ENCODE assay signal across 22 cellular contexts in genomic region chr4:166293551-166293950, GRCh38.
"Had no signal": no experiment of that assay in that cellular context is flagged by ENCODE, and none has a peak within 500 bp of the region (broad histone marks: within the 10 kb centered on the region; RNA-seq: fewer than 3 reads in every experiment).

No MANE protein-coding gene starts in this region.

- H3K36me3 ChIP-seq: breast epithelium, gastrocnemius medialis, left ventricle myocardium inferior, thyroid gland had no signal

- H3K4me1 Mint-ChIP-seq: activated CD4-positive, alpha-beta T cell treated with anti-CD3 and anti-CD28 coated beads, Interleukin-2, amount 10 ng/mL, durations not matched to agents 24 days and 14 days; nephron progenitor cell had no signal

- H3K9me3 ChIP-seq: breast epithelium, gastrocnemius medialis, left ventricle myocardium inferior, thyroid gland had no signal

- H3K4me3 Mint-ChIP-seq: activated CD4-positive, alpha-beta T cell treated with anti-CD3 and anti-CD28 coated beads, Interleukin-2, amount 10 ng/mL, durations not matched to agents 24 days and 14 days; activated CD8-positive, alpha-beta T cell treated with anti-CD3 and anti-CD28 coated beads for 36 hours; activated naive CD4-positive, alpha-beta T cell treated with anti-CD3 and anti-CD28 coated beads for 36 hours; activated T-cell treated with anti-CD3 and anti-CD28 coated beads, Interleukin-2, amount 50 U/mL, for 4 hours; nephron progenitor cell had no signal

- H3K9me3 Mint-ChIP-seq: activated CD4-positive, alpha-beta T cell treated with anti-CD3 and anti-CD28 coated beads, Interleukin-2, amount 10 ng/mL, durations not matched to agents 24 days and 14 days; activated CD8-positive, alpha-beta T cell treated with anti-CD3 and anti-CD28 coated beads for 36 hours; activated naive CD4-positive, alpha-beta T cell treated with anti-CD3 and anti-CD28 coated beads for 36 hours; nephron progenitor cell had no signal

- H3K4me1 ChIP-seq: breast epithelium, gastrocnemius medialis, left ventricle myocardium inferior, thyroid gland had no signal

- H3K27me3 ChIP-seq: breast epithelium, dorsolateral prefrontal cortex, gastrocnemius medialis, thyroid gland had no signal

- ATAC-seq: activated CD8-positive, alpha-beta T cell treated with anti-CD3 and anti-CD28 coated beads for 36 hours; activated T-cell treated with anti-CD3 and anti-CD28 coated beads, Interleukin-2, amount 50 U/mL, for 4 hours; gastrocnemius medialis had no signal

- H3K4me3 ChIP-seq: breast epithelium, dorsolateral prefrontal cortex, gastrocnemius medialis, left ventricle myocardium inferior, thyroid gland had no signal

- DNase-seq: activated CD4-positive, alpha-beta T cell treated with anti-CD3 and anti-CD28 coated beads, Interleukin-2, amount 10 ng/mL, durations not matched to agents 24 days and 14 days; activated CD4-positive, CD25-positive, alpha-beta regulatory T cell; activated CD8-positive, alpha-beta T cell treated with anti-CD3 and anti-CD28 coated beads for 36 hours; activated naive CD4-positive, alpha-beta T cell treated with anti-CD3 and anti-CD28 coated beads for 36 hours; activated T-cell treated with anti-CD3 and anti-CD28 coated beads, Interleukin-2, amount 50 U/mL, for 4 hours; aorta; dorsolateral prefrontal cortex; gastrocnemius medialis; head of caudate nucleus; kidney glomerular epithelial cell; left ventricle myocardium inferior; nephron progenitor cell; occipital lobe; posterior cingulate gyrus; stimulated activated CD4-positive, alpha-beta T cell treated with anti-CD3 and anti-CD28 coated beads, Interleukin-1b, Interleukin-23, amount 100 ng/mL, for 48 hours; stimulated activated CD8-positive, alpha-beta memory T cell treated with anti-CD3 and anti-CD28 coated beads, Interleukin-4, amount 100 ng/mL, for 48 hours; stimulated activated naive CD4-positive, alpha-beta T cell; T-helper 1 cell; T1000; thyroid gland had no signal

- H3K27ac Mint-ChIP-seq: activated CD4-positive, alpha-beta T cell treated with anti-CD3 and anti-CD28 coated beads, Interleukin-2, amount 10 ng/mL, durations not matched to agents 24 days and 14 days; activated CD8-positive, alpha-beta T cell treated with anti-CD3 and anti-CD28 coated beads for 36 hours; activated naive CD4-positive, alpha-beta T cell treated with anti-CD3 and anti-CD28 coated beads for 36 hours; nephron progenitor cell had no signal

- H3K27me3 Mint-ChIP-seq: activated CD4-positive, alpha-beta T cell treated with anti-CD3 and anti-CD28 coated beads, Interleukin-2, amount 10 ng/mL, durations not matched to agents 24 days and 14 days; activated CD8-positive, alpha-beta T cell treated with anti-CD3 and anti-CD28 coated beads for 36 hours had no signal

- H3K27ac ChIP-seq: breast epithelium, dorsolateral prefrontal cortex, epithelial cell of prostate, gastrocnemius medialis, left ventricle myocardium inferior, thyroid gland had no signal
